ENCODE assay signal across 12 cellular contexts in the genomic region with DNA sequence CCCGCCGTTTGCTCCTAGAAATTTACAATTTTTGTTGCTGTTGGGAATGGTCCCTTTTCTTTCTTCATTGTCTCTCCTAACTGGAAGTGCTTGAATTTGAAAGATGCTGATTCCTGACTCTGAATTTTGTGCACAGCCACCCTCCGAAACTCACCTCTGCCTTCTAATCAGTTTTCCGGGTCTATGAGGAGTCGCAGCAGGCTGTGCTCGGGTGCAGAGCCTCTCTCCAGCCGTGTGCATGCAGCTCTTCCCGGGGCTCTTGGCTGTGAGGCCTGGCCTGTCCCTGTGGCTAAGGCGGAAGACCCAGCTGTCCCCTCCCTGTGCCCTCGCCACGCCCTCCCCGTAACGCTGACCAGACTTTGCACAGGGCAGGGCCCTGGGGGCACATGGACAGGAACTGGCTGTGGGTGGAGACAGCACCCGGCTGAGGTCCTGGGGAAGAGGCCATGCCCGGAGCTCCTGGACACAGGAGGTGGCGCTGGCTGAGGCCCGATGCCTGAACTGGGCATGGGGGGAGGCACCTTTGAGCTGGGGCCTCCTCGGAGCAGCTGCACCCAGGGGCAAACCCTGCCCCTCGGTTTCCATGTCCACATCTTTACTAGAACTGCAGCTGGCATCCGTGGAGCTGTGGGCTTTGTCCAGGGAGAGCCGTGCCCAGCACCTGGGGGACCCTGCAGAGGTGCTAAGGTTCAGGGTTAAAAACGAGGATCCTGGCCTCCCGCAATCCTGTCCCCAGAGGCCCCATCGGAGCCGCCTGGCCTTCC. TPM values are rescaled to one million over a fixed set of nuclear protein-coding genes. Genes with fewer than 3 reads are reported as not detected.
DNase-seq lines count a peak whose midpoint lies in the region; ATAC-seq and TF ChIP-seq lines count a peak whose summit lies in the region.
"Had no signal": no experiment of that assay in that cellular context is flagged by ENCODE, and none has a peak within 500 bp of the region (broad histone marks: within the 10 kb centered on the region; RNA-seq: fewer than 3 reads in every experiment).

No MANE protein-coding gene starts in this region.

- no peaks in the 10 kb centered on the region for H3K79me2 ChIP-seq in neural progenitor cell (ENCODE audit: low read depth)

- no peaks in the 10 kb centered on the region for H3F3A ChIP-seq in neural progenitor cell (ENCODE audit: low read depth)

- H3K4me1 Mint-ChIP-seq in IgD-negative memory B cell (peaks cover 14 to 21% (median 15%) of the 10 kb centered on the region in 3 donors), endothelial cell (ENCODE audit: unreplicated experiment) (peaks cover 6% of the 10 kb centered on the region), neural progenitor cell (peaks cover 5% of the 10 kb centered on the region)

- no peaks in the 10 kb centered on the region for H3K27me3 ChIP-seq in BE2C
- no peaks in the 10 kb centered on the region for H3K27me3 ChIP-seq in neural progenitor cell
- H3K27me3 ChIP-seq: thyroid gland had no signal

- ATAC-seq in HG03280 (IDR thresholded peaks at IDR 0.05; ENCODE audit: unreplicated experiment) = no peak
- ATAC-seq: activated CD4-positive, CD25-positive, alpha-beta regulatory T cell treated with anti-CD3 and anti-CD28 coated beads, Interleukin-2, amount 50 U/mL, for 24 hours had no signal

- TF ChIP-seq CTCF in BE2C (IDR thresholded peaks at IDR 0.05; ENCODE audit: low read depth, low read length) (no peak), endothelial cell (IDR thresholded peaks at IDR 0.05; ENCODE audit: unreplicated experiment) (no peak), neural progenitor cell (IDR thresholded peaks at IDR 0.05) (no peak)

- no peak overlapping the region for H2AFZ ChIP-seq in neural progenitor cell (replicated peaks)

- H3K27ac Mint-ChIP-seq in IgD-negative memory B cell (peak overlapping the region in 2 of 3 donors; percentile 86 to 97), endothelial cell (ENCODE audit: unreplicated experiment) (no peak overlapping the region), neural progenitor cell (peak overlapping the region; percentile 6)

- H3K4me3 ChIP-seq in BE2C (ENCODE audit: low read depth, low read length) = no peak overlapping the region
- no peak overlapping the region for H3K4me3 ChIP-seq in neural progenitor cell
- H3K4me3 ChIP-seq: thyroid gland had no signal

- H3K9ac ChIP-seq in neural progenitor cell = no peak overlapping the region

- no peak overlapping the region for H3K27ac ChIP-seq in neural progenitor cell
- H3K27ac ChIP-seq: thyroid gland had no signal

- H3K9me3 ChIP-seq in BE2C = no peaks in the 10 kb centered on the region
- H3K9me3 ChIP-seq in neural progenitor cell (ENCODE audit: low read depth) = no peaks in the 10 kb centered on the region
- H3K9me3 ChIP-seq: thyroid gland had no signal

- H3K9me3 Mint-ChIP-seq in IgD-negative memory B cell = peaks cover 0 to 3% (median 0%) of the 10 kb centered on the region in 3 donors
- H3K9me3 Mint-ChIP-seq in endothelial cell (ENCODE audit: unreplicated experiment) = no peaks in the 10 kb centered on the region
- H3K9me3 Mint-ChIP-seq in neural progenitor cell = no peaks in the 10 kb centered on the region

- no peak overlapping the region for H3K4me2 ChIP-seq in neural progenitor cell

- H3K36me3 ChIP-seq in BE2C (no peaks in the 10 kb centered on the region), neural progenitor cell (no peaks in the 10 kb centered on the region)
- H3K36me3 ChIP-seq: thyroid gland had no signal

- H4K20me1 ChIP-seq in neural progenitor cell (ENCODE audit: low read depth) = no peaks in the 10 kb centered on the region

- peaks cover 4% of the 10 kb centered on the region; the same call in 1 of the 2 replicates for H3K4me1 ChIP-seq in BE2C
- H3K4me1 ChIP-seq in neural progenitor cell = no peaks in the 10 kb centered on the region

- H3K27me3 Mint-ChIP-seq in IgD-negative memory B cell = peaks cover 5% of the 10 kb centered on the region
- H3K27me3 Mint-ChIP-seq in endothelial cell (ENCODE audit: unreplicated experiment) = peaks cover 9% of the 10 kb centered on the region
- peaks cover 5% of the 10 kb centered on the region for H3K27me3 Mint-ChIP-seq in neural progenitor cell (ENCODE audit: insufficient read depth, low read depth)

- peak overlapping the region in 1 of 4 donors; percentile 17 for H3K4me3 Mint-ChIP-seq in IgD-negative memory B cell
- no peak overlapping the region for H3K4me3 Mint-ChIP-seq in endothelial cell (ENCODE audit: unreplicated experiment)
- no peak overlapping the region for H3K4me3 Mint-ChIP-seq in neural progenitor cell

- H3K36me3 Mint-ChIP-seq in IgD-negative memory B cell = no peaks in the 10 kb centered on the region
- no peaks in the 10 kb centered on the region for H3K36me3 Mint-ChIP-seq in endothelial cell (ENCODE audit: low read depth, unreplicated experiment)
- no peaks in the 10 kb centered on the region for H3K36me3 Mint-ChIP-seq in neural progenitor cell

- peak; percentile 15 for DNase-seq in BE2C
- DNase-seq in endothelial cell (ENCODE audit: low spot score) = peak; percentile 2
- no peak for DNase-seq in neural progenitor cell (ENCODE audit: low spot score)
- no peak for DNase-seq in kidney tubule cell (ENCODE audit: low spot score)
- DNase-seq in stimulated activated CD4-positive, alpha-beta T cell treated with anti-CD3 and anti-CD28 coated beads, Interleukin-2, amount 100 ng/mL, for 48 hours = no peak
- DNase-seq in NCI-H1092 treated with DMSO at 0.1 percent for 48 hours (lab: John Stamatoyannopoulos, UW) = no peak
- DNase-seq: GOT3, mesendoderm had no signal

RNA-seq across cellular contexts. Expression of a gene that starts 32.6 kb away (rescaled TPM):
- not detected for polyA plus RNA-seq in BE2C (2012; ENCODE audit: insufficient read depth, insufficient read length, low read depth)
- polyA plus RNA-seq in IgD-negative memory B cell = 8.6 TPM
- total RNA-seq in endothelial cell (ENCODE audit: unreplicated experiment) (0.97 TPM), neural progenitor cell (ENCODE audit: low replicate concordance) (2.1 and 9.0 TPM in 2 replicates)

RNA-seq across cellular contexts. Expression of a gene that starts 43.9 kb away (rescaled TPM):
- polyA plus RNA-seq in BE2C (2012; ENCODE audit: insufficient read depth, insufficient read length, low read depth) = 352 TPM
- 36.5 TPM for polyA plus RNA-seq in IgD-negative memory B cell
- total RNA-seq in endothelial cell (ENCODE audit: unreplicated experiment) (165 TPM), neural progenitor cell (ENCODE audit: low replicate concordance) (171 and 243 TPM in 2 replicates)

Comparison
In these comparisons a context has a peak if more than half of its experiments do, and no peak if none do; other contexts are left out.
1. DNase-seq: peak in BE2C (single experiment) and endothelial cell (single experiment); none in neural progenitor cell (single experiment), kidney tubule cell (single experiment), stimulated activated CD4-positive, alpha-beta T cell treated with anti-CD3 and anti-CD28 coated beads, Interleukin-2, amount 100 ng/mL, for 48 hours (0 of 2) and NCI-H1092 treated with DMSO at 0.1 percent for 48 hours (single experiment).